In genomic region chr6:148087659-148088058, GRCh38 we compare ENCODE assay signal across 34 cellular contexts.
"Had no signal": no experiment of that assay in that cellular context is flagged by ENCODE, and none has a peak within 500 bp of the region (broad histone marks: within the 10 kb centered on the region; RNA-seq: fewer than 3 reads in every experiment).

No MANE protein-coding gene starts in this region.

- H3K27me3 ChIP-seq: adrenal gland, body of pancreas, brain microvascular endothelial cell, breast epithelium had no signal

- H3K36me3 ChIP-seq: adrenal gland, brain microvascular endothelial cell, breast epithelium had no signal

- DNase-seq: activated B cell treated with CpG ODN at 0.5 μM for 24 hours; activated CD4-positive, alpha-beta memory T cell treated with anti-CD3 and anti-CD28 coated beads for 36 hours; activated CD4-positive, alpha-beta T cell treated with anti-CD3 and anti-CD28 coated beads for 4 hours; activated CD4-positive, alpha-beta T cell treated with anti-CD3 and anti-CD28 coated beads, Interleukin-2, amount 10 ng/mL, durations not matched to agents 24 days and 14 days; activated CD4-positive, alpha-beta T cell treated with anti-CD3 and anti-CD28 coated beads, Interleukin-2, amount 50 U/mL, for 1 hour; activated CD4-positive, alpha-beta T cell treated with anti-CD3 and anti-CD28 coated beads, Interleukin-2, amount 50 U/mL, for 4 hours; activated CD4-positive, CD25-positive, alpha-beta regulatory T cell treated with anti-CD3 and anti-CD28 coated beads, Interleukin-2, amount 50 U/mL, for 72 hours; activated CD8-positive, alpha-beta memory T cell treated with anti-CD3 and anti-CD28 coated beads, Interleukin-2, amount 50 U/mL, for 4 hours; activated CD8-positive, alpha-beta T cell treated with anti-CD3 and anti-CD28 coated beads for 36 hours; activated effector memory CD4-positive, alpha-beta T cell treated with anti-CD3 and anti-CD28 coated beads, Interleukin-2, amount 50 U/mL, for 16 hours; activated gamma-delta T cell treated with Interleukin-2 at 50 U/mL for 16 hours; activated naive CD4-positive, alpha-beta T cell; activated naive CD4-positive, alpha-beta T cell treated with anti-CD3 and anti-CD28 coated beads for 36 hours; activated naive CD4-positive, alpha-beta T cell treated with anti-CD3 and anti-CD28 coated beads, Interleukin-2, amount 50 U/mL, for 16 hours; activated naive CD8-positive, alpha-beta T cell treated with anti-CD3 and anti-CD28 coated beads for 36 hours; activated T-cell treated with anti-CD3 and anti-CD28 coated beads for 4 hours; activated T-cell treated with anti-CD3 and anti-CD28 coated beads, Interleukin-2, amount 50 U/mL, for 1 hour; activated T-cell treated with anti-CD3 and anti-CD28 coated beads, Interleukin-2, amount 50 U/mL, for 4 hours; activated T-cell treated with anti-CD3 and anti-CD28 coated beads, Interleukin-2, amount 50 U/mL, for 72 hours; adrenal gland; amniotic stem cell; aorta; body of pancreas; brain microvascular endothelial cell; central memory CD4-positive, alpha-beta T cell; T-helper 2 cell; T-helper 9 cell had no signal

- ATAC-seq: activated CD8-positive, alpha-beta T cell treated with anti-CD3 and anti-CD28 coated beads for 36 hours; activated naive CD4-positive, alpha-beta T cell treated with anti-CD3 and anti-CD28 coated beads, Interleukin-2, amount 50 U/mL, for 72 hours; activated T-cell treated with anti-CD3 and anti-CD28 coated beads, Interleukin-2, amount 50 U/mL, for 4 hours; activated T-cell treated with anti-CD3 and anti-CD28 coated beads, Interleukin-2, amount 50 U/mL, for 72 hours; activated T-helper 17 cell treated with anti-CD3 and anti-CD28 coated beads, Interleukin-2, amount 50 U/mL, for 72 hours; body of pancreas had no signal

- FAIRE-seq: astrocyte, colon, TTC549 had no signal

- H3K4me1 ChIP-seq: adrenal gland, body of pancreas, breast epithelium had no signal

- H3K4me3 ChIP-seq: adrenal gland, body of pancreas, breast epithelium had no signal

- H3K27ac ChIP-seq: adrenal gland, body of pancreas, brain microvascular endothelial cell, breast epithelium, VCaP had no signal

- H3K9me3 ChIP-seq: adrenal gland had no signal
